In the genomic region with DNA sequence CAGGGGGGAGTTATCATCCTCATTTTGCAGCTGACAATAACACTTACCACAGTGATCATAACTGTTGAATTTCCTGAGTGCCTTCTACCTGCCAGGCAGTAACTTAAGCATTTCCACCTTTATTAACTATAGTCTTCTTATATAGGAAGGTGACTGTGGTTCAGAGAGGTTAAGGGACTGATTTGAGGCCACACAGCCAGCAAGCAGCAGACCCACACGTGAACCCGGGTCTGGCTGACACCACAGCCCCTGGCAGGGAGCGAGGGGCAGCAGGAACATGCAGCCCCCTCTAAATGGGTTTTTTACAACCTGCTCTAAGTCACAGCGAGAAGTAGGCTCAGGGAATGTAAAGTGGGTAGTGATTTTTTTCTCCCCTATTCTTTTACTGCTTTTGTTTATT, we compare ENCODE assay signal across 5 cellular contexts.
"Had no signal": no experiment of that assay in that cellular context is flagged by ENCODE, and none has a peak within 500 bp of the region (broad histone marks: within the 10 kb centered on the region; RNA-seq: fewer than 3 reads in every experiment).

No MANE protein-coding gene starts in this region.

- FAIRE-seq: HTR-8/SVneo had no signal

- H3K27ac ChIP-seq: HL-60 had no signal

- DNase-seq: IMR-90, KBM-7, KG1 had no signal
